In the genomic region with DNA sequence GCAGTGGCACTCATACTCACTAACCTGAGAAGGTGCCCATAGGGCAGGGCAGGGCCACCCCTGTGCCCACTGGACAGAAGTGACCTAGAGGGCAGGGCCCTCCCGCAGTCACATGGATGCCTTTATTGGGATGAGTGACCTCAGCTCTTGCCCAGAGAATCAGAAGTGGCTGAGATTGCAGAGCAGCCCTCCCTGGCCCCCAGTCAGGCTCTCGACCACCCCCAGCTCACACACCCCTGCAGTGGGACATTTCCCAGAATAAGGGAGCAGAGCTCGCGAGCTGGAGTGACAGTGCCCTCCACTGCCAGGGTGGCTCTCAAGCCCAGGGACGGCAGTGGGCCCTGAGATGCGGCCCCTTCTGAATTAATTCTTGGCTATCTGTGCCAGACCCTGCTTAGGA, we compare ENCODE assay signal across 6 cellular contexts.
A peak's percentile ranks its signal among the peaks of the same experiment; 100 is the strongest.
DNase-seq lines count a peak whose midpoint lies in the region; ATAC-seq, FAIRE-seq and TF ChIP-seq lines count a peak whose summit lies in the region.
"Not testable (repeated sequence)": the region's sequence is repeated elsewhere in the genome, so short reads cannot be mapped to it uniquely, and the experiment has no call there.

No MANE protein-coding gene starts in this region.

- not testable (repeated sequence) for H3K4me3 Mint-ChIP-seq in chondrocyte (ENCODE audit: unreplicated experiment); type B pancreatic cell

- not testable (repeated sequence) for DNase-seq in HTR-8/SVneo (ENCODE audit: insufficient read length, low spot score)
- DNase-seq in chondrocyte (ENCODE audit: low spot score) = peak; percentile 50
- DNase-seq in kidney = peak; percentile 47
- DNase-seq in mucosa of descending colon = peak in 1 of 3 donors; percentile 20
- peak; percentile 34 for DNase-seq in posterior vena cava (ENCODE audit: low spot score)
- DNase-seq in type B pancreatic cell (ENCODE audit: extremely low spot score, unreplicated experiment) = peak; percentile 44

- H3K27me3 Mint-ChIP-seq in chondrocyte (ENCODE audit: low read depth); type B pancreatic cell: not testable (repeated sequence)

- TF ChIP-seq CTCF in chondrocyte (IDR thresholded peaks at IDR 0.05); kidney (IDR thresholded peaks at IDR 0.05; ENCODE audit: borderline replicate concordance, extremely low read depth, insufficient read depth); mucosa of descending colon (IDR thresholded peaks at IDR 0.05); type B pancreatic cell (conservative IDR thresholded peaks at IDR 0.05): not testable (repeated sequence)

- ATAC-seq in mucosa of descending colon = peak; percentile 3

- not testable (repeated sequence) for H3K4me1 ChIP-seq in kidney (ENCODE audit: control insufficient read depth in 1 of 2, insufficient read depth in 1 of 2, low read depth in 1 of 2, low read length in 2 of 2); mucosa of descending colon (ENCODE audit: low read depth)

- H3K27ac Mint-ChIP-seq in chondrocyte (ENCODE audit: unreplicated experiment); type B pancreatic cell: not testable (repeated sequence)

- H3K36me3 Mint-ChIP-seq in chondrocyte (ENCODE audit: low read depth); type B pancreatic cell: not testable (repeated sequence)

- H3K9ac ChIP-seq in kidney (ENCODE audit: low read length in 2 of 2) = not testable (repeated sequence)

- not testable (repeated sequence) for H3K9me3 ChIP-seq in kidney (ENCODE audit: control insufficient read depth in 1 of 2, low read length in 2 of 2); mucosa of descending colon

- H3K4me3 ChIP-seq in kidney (ENCODE audit: low read length in 2 of 2); mucosa of descending colon: not testable (repeated sequence)

- FAIRE-seq in HTR-8/SVneo (lab: Jason Lieb, UNC) = peak; percentile 63
- not testable (repeated sequence) for FAIRE-seq in kidney (lab: Jason Lieb, UNC)

- intact Hi-C loops in kidney (cut with DNase I); mucosa of descending colon (cut with DNase I, micrococcal nuclease); posterior vena cava (cut with DNase I): not testable (repeated sequence)

- H3K9me3 Mint-ChIP-seq in chondrocyte (ENCODE audit: low read depth); type B pancreatic cell: not testable (repeated sequence)

- H3K36me3 ChIP-seq in kidney (ENCODE audit: control insufficient read depth in 1 of 2, insufficient read depth in 2 of 2, low read length in 2 of 2); mucosa of descending colon (ENCODE audit: low read depth): not testable (repeated sequence)

- H3K4me1 Mint-ChIP-seq in chondrocyte (ENCODE audit: low read depth); type B pancreatic cell (ENCODE audit: unreplicated experiment): not testable (repeated sequence)

- H3K27ac ChIP-seq in kidney (ENCODE audit: low read depth in 2 of 2, low read length in 2 of 2) = not testable (repeated sequence)
